ENCODE assay signal across 1 cellular context in genomic region chr20:35619196-35620095, GRCh38.
A peak's percentile ranks its signal among the peaks of the same experiment; 100 is the strongest.
TF ChIP-seq lines count a peak whose summit lies in the region.

No MANE protein-coding gene starts in this region.

TF ChIP-seq in HepG2, 621 proteins besides CTCF, POLR2A, EP300 and RAD21 (continued from another document and continues in another):
- TF ChIP-seq ZNF407 (CRISPR knock-in tag; IDR thresholded peaks at IDR 0.05; ENCODE audit: not compliant biosample characterization) (peak; percentile 89), ZKSCAN1 (IDR thresholded peaks at IDR 0.05; ENCODE audit: low read length) (no peak), ZNF598 (CRISPR knock-in tag; IDR thresholded peaks at IDR 0.05; ENCODE audit: borderline replicate concordance) (peak; percentile 94), ZBTB37 (CRISPR knock-in tag; IDR thresholded peaks at IDR 0.05) (no peak), POGZ (CRISPR knock-in tag; IDR thresholded peaks at IDR 0.05) (peak; percentile 91), U2AF2 (IDR thresholded peaks at IDR 0.05; ENCODE audit: low read depth, low read length) (no peak), ZNF530 (CRISPR knock-in tag; IDR thresholded peaks at IDR 0.05; ENCODE audit: low read depth) (0 out of 2 replicates have a peak, but pooled peaks have one; percentile 88), ISL2 (CRISPR knock-in tag; IDR thresholded peaks at IDR 0.05) (peak; percentile 77), ZNF781 (CRISPR knock-in tag; IDR thresholded peaks at IDR 0.05; ENCODE audit: borderline replicate concordance, not compliant biosample characterization) (peak; percentile 81), NFYC (CRISPR knock-in tag; IDR thresholded peaks at IDR 0.05) (peak; percentile 50), ZNF710 (CRISPR knock-in tag; IDR thresholded peaks at IDR 0.05; ENCODE audit: borderline replicate concordance) (peak; percentile 97), ZNF792 (CRISPR knock-in tag; IDR thresholded peaks at IDR 0.05) (peak; percentile 80), ZMYM4 (CRISPR knock-in tag; IDR thresholded peaks at IDR 0.05) (peak; percentile 93), MXD3 (CRISPR knock-in tag; IDR thresholded peaks at IDR 0.05) (peak; percentile 88), IKZF1 (IDR thresholded peaks at IDR 0.05) (no peak), FOXK1 (CRISPR knock-in tag; IDR thresholded peaks at IDR 0.05; ENCODE audit: borderline replicate concordance, low read depth) (no peak), MAX (IDR thresholded peaks at IDR 0.05) (peak; percentile 98), ZNF12 (CRISPR knock-in tag; IDR thresholded peaks at IDR 0.05) (0 out of 2 replicates have a peak, but pooled peaks have one; percentile 17), HDAC2 (CRISPR knock-in tag; IDR thresholded peaks at IDR 0.05) (peak; percentile 91), ZNF292 (CRISPR knock-in tag; IDR thresholded peaks at IDR 0.05; ENCODE audit: borderline replicate concordance, low read depth) (peak; percentile 93), ZNF44 (CRISPR knock-in tag; IDR thresholded peaks at IDR 0.05) (peak; percentile 97), ZNF468 (CRISPR knock-in tag; IDR thresholded peaks at IDR 0.05) (0 out of 2 replicates have a peak, but pooled peaks have one; percentile 6), ZNF891 (CRISPR knock-in tag; IDR thresholded peaks at IDR 0.05) (peak; percentile 99), SOX13 (IDR thresholded peaks at IDR 0.05) (no peak), SOX13 (CRISPR knock-in tag; conservative IDR thresholded peaks at IDR 0.05 in 1 of 2, IDR thresholded peaks at IDR 0.05 in 1 of 2) (peak in 1 of 2 experiments; percentile 50; a peak in 2 of 4 replicates), CBX5 (CRISPR knock-in tag; IDR thresholded peaks at IDR 0.05; ENCODE audit: borderline replicate concordance) (peak; percentile 89; the same call in 1 of the 2 replicates), BCL6 (CRISPR knock-in tag; IDR thresholded peaks at IDR 0.05) (peak; percentile 47; the same call in 1 of the 2 replicates), TBP (CRISPR knock-in tag; IDR thresholded peaks at IDR 0.05) (peak; percentile 85; the same call in 1 of the 2 replicates), ZNF274 (CRISPR knock-in tag; IDR thresholded peaks at IDR 0.05) (peak; percentile 97), ZNF850 (CRISPR knock-in tag; conservative IDR thresholded peaks at IDR 0.05) (no peak), FOXO1 (CRISPR knock-in tag; IDR thresholded peaks at IDR 0.05) (peak; percentile 60), PRMT3 (CRISPR knock-in tag; IDR thresholded peaks at IDR 0.05; ENCODE audit: borderline replicate concordance, low read depth) (peak; percentile 77; the same call in 1 of the 2 replicates), NR0B2 (CRISPR knock-in tag; IDR thresholded peaks at IDR 0.05) (peak; percentile 99), SALL2 (CRISPR knock-in tag; IDR thresholded peaks at IDR 0.05) (peak; percentile 98), ZMYM2 (CRISPR knock-in tag; IDR thresholded peaks at IDR 0.05) (no peak; the same call in 1 of the 2 replicates), ZBTB42 (CRISPR knock-in tag; IDR thresholded peaks at IDR 0.05) (peak; percentile 86; the same call in 1 of the 2 replicates), PLSCR1 (CRISPR knock-in tag; IDR thresholded peaks at IDR 0.05; ENCODE audit: borderline replicate concordance) (peak; percentile 30; the same call in 1 of the 2 replicates), ATM (IDR thresholded peaks at IDR 0.05; ENCODE audit: borderline replicate concordance) (no peak), POLR2AphosphoS5 (IDR thresholded peaks at IDR 0.05; ENCODE audit: low read depth, low read length) (peak; percentile 86), ZNF839 (CRISPR knock-in tag; IDR thresholded peaks at IDR 0.05; ENCODE audit: borderline replicate concordance) (no peak; the same call in 1 of the 2 replicates), CSRNP2 (CRISPR knock-in tag; conservative IDR thresholded peaks at IDR 0.05; ENCODE audit: low read depth) (no peak), TRIM24 (CRISPR knock-in tag; IDR thresholded peaks at IDR 0.05) (no peak), ZNF782 (CRISPR knock-in tag; IDR thresholded peaks at IDR 0.05; ENCODE audit: borderline replicate concordance) (peak; percentile 95), XRCC5 (optimal IDR thresholded peaks at IDR 0.05; ENCODE audit: low read length) (peak; percentile 83), HIVEP1 (CRISPR knock-in tag; IDR thresholded peaks at IDR 0.05) (peak; percentile 93), MAFK (conservative IDR thresholded peaks at IDR 0.05 in 1 of 2, IDR thresholded peaks at IDR 0.05 in 1 of 2; ENCODE audit: low read length in 2 of 2) (no peak), ZNF207 (IDR thresholded peaks at IDR 0.05; ENCODE audit: borderline replicate concordance) (no peak), ZBTB7B (CRISPR knock-in tag; IDR thresholded peaks at IDR 0.05) (peak; percentile 93), IRX3 (CRISPR knock-in tag; IDR thresholded peaks at IDR 0.05; ENCODE audit: borderline replicate concordance, low read depth) (peak; percentile 95), YEATS4 (CRISPR knock-in tag; IDR thresholded peaks at IDR 0.05; ENCODE audit: borderline replicate concordance) (peak; percentile 96)
